Comparison of ENCODE assay signal across 19 cellular contexts in the genomic region with DNA sequence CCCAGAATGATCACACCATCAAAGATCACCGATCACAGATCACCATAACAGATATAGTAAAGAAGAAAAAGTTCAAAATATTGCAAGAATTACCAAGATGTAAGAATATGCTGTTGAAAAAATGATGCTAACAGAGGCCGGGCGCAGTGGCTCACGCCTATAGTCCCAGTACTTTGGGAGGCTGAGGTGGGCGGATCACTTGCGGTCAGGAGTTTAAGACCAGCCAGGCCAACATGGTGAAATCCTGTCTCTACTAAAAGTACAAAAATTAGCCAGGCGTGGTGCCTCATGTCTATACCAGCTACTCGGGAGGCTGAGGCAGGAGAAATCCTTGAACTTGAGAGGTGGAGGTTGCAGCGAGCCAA. TPM values are rescaled to one million over a fixed set of nuclear protein-coding genes. Genes with fewer than 3 reads are reported as not detected.
DNase-seq lines count a peak whose midpoint lies in the region; ATAC-seq, FAIRE-seq and TF ChIP-seq lines count a peak whose summit lies in the region.
"Had no signal": no experiment of that assay in that cellular context is flagged by ENCODE, and none has a peak within 500 bp of the region (broad histone marks: within the 10 kb centered on the region; RNA-seq: fewer than 3 reads in every experiment).

No MANE protein-coding gene starts in this region.

- no peaks in the 10 kb centered on the region for H3K27me3 ChIP-seq in GM23248 (replicated peaks; ENCODE audit: insufficient read depth)
- H3K27me3 ChIP-seq: tibial nerve had no signal

- in situ Hi-C loops in GM13977 (cut with MboI; ENCODE audit: low pct_unique_long_range_greater_than_20kb, low sequenced_read_pairs, unreplicated experiment) (no loop called here), GM23248 (cut with MboI) (no loop called here)

- POLR2A ChIA-PET in activated CD4-positive, alpha-beta T cell treated with anti-CD3 and anti-CD28 coated beads for 36 hours (lab: Charles Lee): interaction anchor here (1.1 to 1.8 kb wide), 3 partner anchors 137 to 214 kb away, joined by 4 to 12 read pairs (median 10); no protein-coding TSS in a partner anchor

- peak overlapping the region; percentile 97 for H3K27ac Mint-ChIP-seq in activated CD4-positive, alpha-beta T cell treated with anti-CD3 and anti-CD28 coated beads for 36 hours
- no peak overlapping the region for H3K27ac Mint-ChIP-seq in IgD-negative memory B cell
- peak overlapping the region; percentile 87 for H3K27ac Mint-ChIP-seq in activated naive CD8-positive, alpha-beta T cell
- H3K27ac Mint-ChIP-seq: activated B cell treated with CpG ODN at 0.5 μM for 24 hours had no signal

- no peak overlapping the region for H3K9ac ChIP-seq in kidney (ENCODE audit: low read length in 2 of 2)
- H3K9ac ChIP-seq in GM23248: no peak overlapping the region

- H3F3A ChIP-seq in GM23248 (ENCODE audit: insufficient read depth): no peaks in the 10 kb centered on the region

- H3K27ac ChIP-seq in kidney (ENCODE audit: low read depth in 2 of 2, low read length in 2 of 2) (no peak overlapping the region), GM23248 (no peak overlapping the region)
- H3K27ac ChIP-seq: C4-2B, HL-60, tibial nerve had no signal

- H3K9me3 ChIP-seq in kidney (ENCODE audit: control insufficient read depth in 1 of 2, low read length in 2 of 2) (no peaks in the 10 kb centered on the region), GM23248 (ENCODE audit: low read depth) (no peaks in the 10 kb centered on the region)

- no peaks in the 10 kb centered on the region; the same call in 1 of the 2 replicates for H3K79me2 ChIP-seq in GM23248 (ENCODE audit: insufficient read depth)

- peaks cover 6% of the 10 kb centered on the region for H3K9me3 Mint-ChIP-seq in activated CD4-positive, alpha-beta T cell treated with anti-CD3 and anti-CD28 coated beads for 36 hours (ENCODE audit: low read depth)
- H3K9me3 Mint-ChIP-seq in IgD-negative memory B cell: peaks cover 3 to 5% (median 4%) of the 10 kb centered on the region in 3 donors
- H3K9me3 Mint-ChIP-seq in activated naive CD8-positive, alpha-beta T cell (ENCODE audit: low read depth): no peaks in the 10 kb centered on the region
- H3K9me3 Mint-ChIP-seq: activated B cell treated with CpG ODN at 0.5 μM for 24 hours had no signal

- H3K36me3 Mint-ChIP-seq in activated CD4-positive, alpha-beta T cell treated with anti-CD3 and anti-CD28 coated beads for 36 hours (ENCODE audit: low read depth): peaks cover 9% of the 10 kb centered on the region
- peaks cover 6% of the 10 kb centered on the region for H3K36me3 Mint-ChIP-seq in IgD-negative memory B cell
- H3K36me3 Mint-ChIP-seq in activated naive CD8-positive, alpha-beta T cell: peaks cover 9% of the 10 kb centered on the region

- no peak overlapping the region for H3K4me3 ChIP-seq in kidney (ENCODE audit: low read length in 2 of 2)
- no peak overlapping the region for H3K4me3 ChIP-seq in GM23248
- H3K4me3 ChIP-seq: tibial nerve had no signal

- H3K4me1 Mint-ChIP-seq in activated CD4-positive, alpha-beta T cell treated with anti-CD3 and anti-CD28 coated beads for 36 hours: peaks cover 35% of the 10 kb centered on the region
- peaks cover 5 to 18% (median 7%) of the 10 kb centered on the region in 3 donors for H3K4me1 Mint-ChIP-seq in IgD-negative memory B cell
- H3K4me1 Mint-ChIP-seq in activated naive CD8-positive, alpha-beta T cell (ENCODE audit: low read depth): peaks cover 15% of the 10 kb centered on the region

- CTCF ChIA-PET in activated CD4-positive, alpha-beta T cell treated with anti-CD3 and anti-CD28 coated beads for 36 hours (lab: Charles Lee): interaction anchor here (1.3 to 1.6 kb wide), 2 partner anchors 213 to 215 kb away, joined by 4 to 6 read pairs; no protein-coding TSS in a partner anchor

- H2AFZ ChIP-seq in GM23248: no peak overlapping the region

- H3K4me3 Mint-ChIP-seq in activated CD4-positive, alpha-beta T cell treated with anti-CD3 and anti-CD28 coated beads for 36 hours: peak overlapping the region; percentile 45
- H3K4me3 Mint-ChIP-seq in IgD-negative memory B cell: peak overlapping the region in 3 of 4 donors; percentile 32 to 86 (median 44)
- peak overlapping the region; percentile 55 for H3K4me3 Mint-ChIP-seq in activated naive CD8-positive, alpha-beta T cell
- H3K4me3 Mint-ChIP-seq: activated B cell treated with CpG ODN at 0.5 μM for 24 hours had no signal

- H3K36me3 ChIP-seq in kidney (ENCODE audit: control insufficient read depth in 1 of 2, insufficient read depth in 2 of 2, low read length in 2 of 2) (no peaks in the 10 kb centered on the region), GM23248 (ENCODE audit: low read depth) (no peaks in the 10 kb centered on the region)
- H3K36me3 ChIP-seq: tibial nerve had no signal

- no peaks in the 10 kb centered on the region for H3K27me3 Mint-ChIP-seq in activated CD4-positive, alpha-beta T cell treated with anti-CD3 and anti-CD28 coated beads for 36 hours
- H3K27me3 Mint-ChIP-seq in IgD-negative memory B cell: no peaks in the 10 kb centered on the region
- no peaks in the 10 kb centered on the region for H3K27me3 Mint-ChIP-seq in activated naive CD8-positive, alpha-beta T cell
- H3K27me3 Mint-ChIP-seq: activated B cell treated with CpG ODN at 0.5 μM for 24 hours had no signal

- no peak for FAIRE-seq in kidney (lab: Jason Lieb, UNC)
- FAIRE-seq: A204.1 had no signal

- no peak for TF ChIP-seq CTCF in GM13977 (IDR thresholded peaks at IDR 0.05; ENCODE audit: extremely low read depth, insufficient read depth, missing control alignments)
- TF ChIP-seq CTCF in kidney (IDR thresholded peaks at IDR 0.05; ENCODE audit: borderline replicate concordance, extremely low read depth, insufficient read depth): no peak

- WGBS in GM23248 (ENCODE audit: low coverage in 1 of 2, low lambda C conversion rate in 2 of 2, missing lambda C conversion rate in 2 of 2), 2 experiments: 98 to 99% methylated on average over 9 of the region's 9 CpGs

- intact Hi-C loops in activated CD4-positive, alpha-beta T cell treated with anti-CD3 and anti-CD28 coated beads for 36 hours (cut with DNase I, micrococcal nuclease): loop anchor here (1.0 to 5.0 kb wide), 12 partner anchors 31 to 963 kb away; a partner anchor contains a TSS
- intact Hi-C loops in kidney (cut with DNase I): no loop called here

- ATAC-seq in activated CD4-positive, alpha-beta T cell treated with anti-CD3 and anti-CD28 coated beads for 36 hours: peak; percentile 12
- peak; percentile 7 for ATAC-seq in GM18907 (IDR thresholded peaks at IDR 0.05; ENCODE audit: unreplicated experiment)
- ATAC-seq: HCT116 had no signal

- H3K4me1 ChIP-seq in kidney (ENCODE audit: control insufficient read depth in 1 of 2, insufficient read depth in 1 of 2, low read depth in 1 of 2, low read length in 2 of 2) (no peaks in the 10 kb centered on the region), GM23248 (ENCODE audit: insufficient read depth) (no peaks in the 10 kb centered on the region)
- H3K4me1 ChIP-seq: tibial nerve had no signal

- no peaks in the 10 kb centered on the region for H4K20me1 ChIP-seq in GM23248 (ENCODE audit: insufficient read depth)

- DNase-seq in activated CD4-positive, alpha-beta T cell treated with anti-CD3 and anti-CD28 coated beads for 36 hours: peak; percentile 46
- no peak for DNase-seq in activated CD4-positive, alpha-beta T cell treated with anti-CD3 and anti-CD28 coated beads for 4 hours
- DNase-seq in GM13977 (ENCODE audit: low spot score) (no peak), kidney (no peak), GM23248 (no peak)
- DNase-seq: activated B cell treated with CpG ODN at 0.5 μM for 24 hours, activated gamma-delta T cell, DMS79, KG1, NCI-H1092 treated with DMSO at 0.1 percent for 48 hours, NCI-H2171 treated with DMSO at 0.1 percent for 48 hours had no signal

- no peak overlapping the region for H3K4me2 ChIP-seq in GM23248 (ENCODE audit: unreplicated experiment)

- no peaks in the 10 kb centered on the region for H3K9me2 ChIP-seq in GM23248 (ENCODE audit: insufficient read depth)

RNA-seq across cellular contexts. Expression of a gene that starts 53.2 kb away (rescaled TPM):
- total RNA-seq in activated CD4-positive, alpha-beta T cell treated with anti-CD3 and anti-CD28 coated beads for 36 hours: 1 to 10 TPM; 8.0 to 9.8 TPM
- polyA plus RNA-seq in IgD-negative memory B cell (16.6 TPM), kidney (ENCODE audit: insufficient read depth, low read depth, low replicate concordance) (29.7 TPM), GM23248 (2016; fragmentation: Nextera tagmentation; extraction: Ambion mirVana) (39.1 TPM in 2 replicates)
- total RNA-seq in kidney: 41.1 TPM
- total RNA-seq in GM23248 (2014; rRNA removed; shearing (Covaris generic)): 11.7 and 38.4 TPM in 2 replicates

Comparison
In these comparisons a context has a peak if more than half of its experiments do, and no peak if none do; other contexts are left out.
1. H3K27ac Mint-ChIP-seq: peak in activated CD4-positive, alpha-beta T cell treated with anti-CD3 and anti-CD28 coated beads for 36 hours (single experiment) and activated naive CD8-positive, alpha-beta T cell (single experiment); none in IgD-negative memory B cell (0 of 3).
2. Peak in every context shown above with its lines, with median percentiles within 50 percentile points of each other: H3K4me3 Mint-ChIP-seq.